Comparison of ENCODE assay signal across 22 cellular contexts in genomic region chr13:110179858-110180156, GRCh38.
DNase-seq lines count a peak whose midpoint lies in the region; ATAC-seq and TF ChIP-seq lines count a peak whose summit lies in the region.
"Had no signal": no experiment of that assay in that cellular context is flagged by ENCODE, and none has a peak within 500 bp of the region (broad histone marks: within the 10 kb centered on the region; RNA-seq: fewer than 3 reads in every experiment).

No MANE protein-coding gene starts in this region.

- 100% methylated on average over 1 of the region's 1 CpG for WGBS in endodermal cell (ENCODE audit: insufficient coverage in 1 of 2, insufficient read length in 1 of 2), 2 experiments

- no peaks in the 10 kb centered on the region for H3K27me3 ChIP-seq in PC-9 (ENCODE audit: insufficient read depth, low read depth)
- H3K27me3 ChIP-seq in endodermal cell (ENCODE audit: control insufficient read depth, insufficient read depth, low read length, poor library complexity, severe bottlenecking): no peaks in the 10 kb centered on the region
- no peaks in the 10 kb centered on the region for H3K27me3 ChIP-seq in neural progenitor cell
- H3K27me3 ChIP-seq: BLaER1 treated with 17β-estradiol and CSF1 and Interleukin-3, amounts not matched to agents 10 nM and 100 nM had no signal

- H3K9me2 ChIP-seq in PC-9 (ENCODE audit: insufficient read depth): no peaks in the 10 kb centered on the region

- H3K36me3 ChIP-seq in PC-9 (ENCODE audit: low read depth) (peaks cover 5% of the 10 kb centered on the region; the same call in 1 of the 2 replicates), endodermal cell (ENCODE audit: control insufficient read depth, insufficient read depth, low read length) (peaks cover 100% of the 10 kb centered on the region), neural progenitor cell (no peaks in the 10 kb centered on the region)
- H3K36me3 ChIP-seq: BE2C; BLaER1 treated with 17β-estradiol and CSF1 and Interleukin-3, amounts not matched to agents 10 nM and 100 nM had no signal

- no peaks in the 10 kb centered on the region for H4K20me1 ChIP-seq in PC-9 (ENCODE audit: insufficient read depth)
- no peaks in the 10 kb centered on the region for H4K20me1 ChIP-seq in neural progenitor cell (ENCODE audit: low read depth)
- H4K20me1 ChIP-seq: BLaER1 treated with 17β-estradiol and CSF1 and Interleukin-3, amounts not matched to agents 10 nM and 100 nM had no signal

- H3K4me3 ChIP-seq in PC-9 (no peak overlapping the region), endodermal cell (ENCODE audit: low read length) (no peak overlapping the region), neural progenitor cell (no peak overlapping the region)
- H3K4me3 ChIP-seq: A549; BLaER1 treated with 17β-estradiol and CSF1 and Interleukin-3, amounts not matched to agents 10 nM and 100 nM; GM23248 had no signal

- H3K4me2 ChIP-seq in PC-9: peak overlapping the region; percentile 37; the same call in 1 of the 2 replicates
- H3K4me2 ChIP-seq in neural progenitor cell: no peak overlapping the region
- H3K4me2 ChIP-seq: A549; BLaER1 treated with 17β-estradiol and CSF1 and Interleukin-3, amounts not matched to agents 10 nM and 100 nM had no signal

- ATAC-seq in GM18867 (IDR thresholded peaks at IDR 0.05; ENCODE audit: unreplicated experiment): no peak
- ATAC-seq: A549 had no signal

- peaks cover 33% of the 10 kb centered on the region for H3K4me1 ChIP-seq in PC-9 (replicated peaks; ENCODE audit: insufficient read depth)
- peaks cover 18% of the 10 kb centered on the region for H3K4me1 ChIP-seq in endodermal cell (ENCODE audit: control insufficient read depth, insufficient read depth, low read length)
- H3K4me1 ChIP-seq in neural progenitor cell: peaks cover 5% of the 10 kb centered on the region
- H3K4me1 ChIP-seq: A549, BE2C had no signal

- H3K9me3 ChIP-seq in PC-9 (ENCODE audit: insufficient read depth, low read depth): no peaks in the 10 kb centered on the region
- no peaks in the 10 kb centered on the region for H3K9me3 ChIP-seq in endodermal cell (ENCODE audit: control insufficient read depth, low read length)
- H3K9me3 ChIP-seq in neural progenitor cell (ENCODE audit: low read depth): no peaks in the 10 kb centered on the region
- H3K9me3 ChIP-seq: A549, BE2C had no signal

- DNase-seq in PC-9 (no peak), endodermal cell (no peak), neural progenitor cell (ENCODE audit: low spot score) (no peak), posterior vena cava (ENCODE audit: low spot score) (peak; percentile 9), KG1 (lab: John Stamatoyannopoulos, UW) (no peak), SIG-M5 (lab: John Stamatoyannopoulos, UW) (no peak)
- no peak for DNase-seq in activated CD8-positive, alpha-beta memory T cell treated with anti-CD3 and anti-CD28 coated beads, Interleukin-2, amount 50 U/mL, for 48 hours
- DNase-seq: 8988T; ACHN; AML-193; BE2C; Calu3; CD4-positive, alpha-beta memory T cell; DMS53; DMS79 treated with DMSO at 0.1 percent for 48 hours; GF-D8; GM23248; H7; HCEC 1CT had no signal

- H3K4me3 Mint-ChIP-seq in endodermal cell (no peak overlapping the region), neural progenitor cell (no peak overlapping the region)
- H3K4me3 Mint-ChIP-seq: CD4-positive, alpha-beta memory T cell had no signal

- H2AFZ ChIP-seq in PC-9 (no peak overlapping the region), neural progenitor cell (replicated peaks) (no peak overlapping the region)
- H2AFZ ChIP-seq: GM23248 had no signal

- H3K27ac ChIP-seq in PC-9 (peak overlapping the region; percentile 32), endodermal cell (ENCODE audit: low read depth, low read length) (no peak overlapping the region), neural progenitor cell (no peak overlapping the region)
- H3K27ac ChIP-seq: A549; BLaER1 treated with 17β-estradiol and CSF1 and Interleukin-3, amounts not matched to agents 10 nM and 100 nM; GM23248 had no signal

- intact Hi-C loops in PC-9 (cut with micrococcal nuclease; ENCODE audit: unreplicated experiment): no loop called here
- intact Hi-C loops in posterior vena cava (cut with DNase I): no loop called here

- H3K79me2 ChIP-seq in PC-9 (ENCODE audit: low read depth) (no peaks in the 10 kb centered on the region), neural progenitor cell (ENCODE audit: low read depth) (no peaks in the 10 kb centered on the region)

- no peaks in the 10 kb centered on the region for H3K27me3 Mint-ChIP-seq in endodermal cell (ENCODE audit: insufficient read depth)
- H3K27me3 Mint-ChIP-seq in neural progenitor cell (ENCODE audit: insufficient read depth, low read depth): peaks cover 4% of the 10 kb centered on the region
- H3K27me3 Mint-ChIP-seq: CD4-positive, alpha-beta memory T cell had no signal

- H3K9ac ChIP-seq in endodermal cell (ENCODE audit: extremely low read depth, low read length, poor library complexity, severe bottlenecking): no peak overlapping the region
- H3K9ac ChIP-seq in neural progenitor cell: no peak overlapping the region
- H3K9ac ChIP-seq: BLaER1 treated with 17β-estradiol and CSF1 and Interleukin-3, amounts not matched to agents 10 nM and 100 nM; GM23248 had no signal

- CTCF ChIA-PET in PC-9 (lab: Charles Lee): no interaction called here

- POLR2A ChIA-PET in PC-9 (lab: Charles Lee; ENCODE audit: unreplicated experiment): interaction anchor here (0.7 to 0.8 kb wide), 2 partner anchors 414 to 690 kb away, joined by 4 to 7 read pairs; no protein-coding TSS in a partner anchor

- H3F3A ChIP-seq in PC-9 (ENCODE audit: insufficient read depth, low read depth) (no peaks in the 10 kb centered on the region; the same call in 1 of the 2 replicates), neural progenitor cell (ENCODE audit: low read depth) (no peaks in the 10 kb centered on the region)

- H3K4me1 Mint-ChIP-seq in endodermal cell (peaks cover 27% of the 10 kb centered on the region), neural progenitor cell (peaks cover 11% of the 10 kb centered on the region)
- H3K4me1 Mint-ChIP-seq: CD4-positive, alpha-beta memory T cell had no signal

- BruUV-seq in PC-9 (replicated peaks; lab: Mats Ljungman, UMichigan): no TSS peak

- TF ChIP-seq CTCF in PC-9 (conservative IDR thresholded peaks at IDR 0.05) (no peak), endodermal cell (conservative IDR thresholded peaks at IDR 0.05) (no peak), neural progenitor cell (IDR thresholded peaks at IDR 0.05) (no peak)

- no peaks in the 10 kb centered on the region for H3K9me3 Mint-ChIP-seq in endodermal cell
- no peaks in the 10 kb centered on the region for H3K9me3 Mint-ChIP-seq in neural progenitor cell

- H3K36me3 Mint-ChIP-seq in endodermal cell (ENCODE audit: low read depth) (peaks cover 95% of the 10 kb centered on the region), neural progenitor cell (peaks cover 50% of the 10 kb centered on the region)
- H3K36me3 Mint-ChIP-seq: CD4-positive, alpha-beta memory T cell had no signal

- H3K27ac Mint-ChIP-seq in endodermal cell (peak overlapping the region; percentile 65), neural progenitor cell (peak overlapping the region; percentile 86)
- H3K27ac Mint-ChIP-seq: CD4-positive, alpha-beta memory T cell had no signal
